In the genomic region with DNA sequence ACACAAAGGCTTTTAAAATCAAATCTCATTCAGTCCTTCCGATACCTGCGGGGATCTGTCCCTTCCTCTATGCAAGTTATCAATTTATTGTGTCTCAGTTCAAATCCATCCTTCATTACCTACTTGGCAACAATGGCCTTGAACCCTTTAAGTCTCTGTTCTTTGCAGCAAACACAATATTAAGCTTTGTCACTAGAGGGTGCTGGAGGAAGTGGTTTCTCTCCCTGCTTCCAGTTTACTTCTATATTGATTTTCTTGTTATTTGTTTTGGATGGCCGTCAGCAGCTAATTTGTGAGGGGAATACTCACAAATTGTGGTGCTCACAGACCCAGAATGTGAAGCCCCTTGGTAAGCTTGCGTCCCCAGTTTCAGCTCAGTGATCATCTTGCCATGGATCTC, we compare ENCODE assay signal across 12 cellular contexts.
DNase-seq lines count a peak whose midpoint lies in the region; ATAC-seq, FAIRE-seq and TF ChIP-seq lines count a peak whose summit lies in the region.
"Had no signal": no experiment of that assay in that cellular context is flagged by ENCODE, and none has a peak within 500 bp of the region (broad histone marks: within the 10 kb centered on the region; RNA-seq: fewer than 3 reads in every experiment).

No MANE protein-coding gene starts in this region.

- H4K20me1 ChIP-seq in mammary epithelial cell (ENCODE audit: insufficient read depth, low read length), result no peaks in the 10 kb centered on the region

- H3K4me3 ChIP-seq in mammary epithelial cell (replicated peaks in 1 of 3; ENCODE audit: insufficient read depth in 1 of 3, low read depth in 2 of 3, low read length in 3 of 3) (no peak overlapping the region), small intestine (ENCODE audit: low read depth in 1 of 2, low read length in 2 of 2) (no peak overlapping the region), psoas muscle (no peak overlapping the region)

- H3K36me3 ChIP-seq in mammary epithelial cell (ENCODE audit: insufficient read depth, low read length), result no peaks in the 10 kb centered on the region
- no peaks in the 10 kb centered on the region for H3K36me3 ChIP-seq in small intestine (ENCODE audit: control insufficient read depth in 2 of 2, insufficient read depth in 2 of 2, low read length in 2 of 2)
- no peaks in the 10 kb centered on the region for H3K36me3 ChIP-seq in psoas muscle (ENCODE audit: insufficient read depth in 1 of 2, low read depth in 1 of 2)
- H3K36me3 ChIP-seq: neutrophil had no signal

- no peak overlapping the region for H3K4me2 ChIP-seq in mammary epithelial cell (ENCODE audit: insufficient read depth, low read depth, low read length)

- no peak overlapping the region for H3K9ac ChIP-seq in mammary epithelial cell (ENCODE audit: insufficient read depth, low read length)

- intact Hi-C loops in mammary epithelial cell (cut with micrococcal nuclease), result loop anchor here (10.0 kb wide), 1 partner anchor 1744 kb away; no protein-coding TSS in a partner anchor
- intact Hi-C loops in psoas muscle (cut with DNase I), result loop anchor here in 1 of 2 donors (5.0 kb wide), 1 partner anchor 322 kb away; no protein-coding TSS in a partner anchor

- dilution Hi-C loops in mammary epithelial cell (cut with HindIII; ENCODE audit: low sequenced_read_pairs), result loop anchor here (25.0 kb wide), 1 partner anchor 237 kb away; no protein-coding TSS in a partner anchor

- no peaks in the 10 kb centered on the region for H3K79me2 ChIP-seq in mammary epithelial cell (ENCODE audit: insufficient read depth, low read length)

- ATAC-seq in HG02623 (IDR thresholded peaks at IDR 0.05; ENCODE audit: unreplicated experiment), result no peak
- ATAC-seq in omental fat pad (ENCODE audit: low FRiP score), result no peak
- ATAC-seq in psoas muscle, result no peak

- FAIRE-seq in small intestine (lab: Jason Lieb, UNC), result no peak

- BruUV-seq in mammary epithelial cell (replicated peaks; lab: Mats Ljungman, UMichigan), result no TSS peak

- 83% methylated on average over 3 of the region's 4 CpGs for WGBS in mammary epithelial cell (ENCODE audit: low coverage, missing lambda C conversion rate)
- 35 to 72% (median 54%) methylated on average over 4 of the region's 4 CpGs for WGBS in small intestine, 3 donors
- WGBS in psoas muscle, 3 donors, result 89 to 93% (median 91%) methylated on average over 4 of the region's 4 CpGs

- H3K27ac ChIP-seq in mammary epithelial cell (ENCODE audit: insufficient read depth, low read depth, low read length) (no peak overlapping the region), small intestine (ENCODE audit: low read depth in 1 of 2, low read length in 1 of 2) (no peak overlapping the region), psoas muscle (no peak overlapping the region)
- H3K27ac ChIP-seq: neutrophil had no signal

- TF ChIP-seq CTCF in mammary epithelial cell (conservative IDR thresholded peaks at IDR 0.05 in 1 of 2, IDR thresholded peaks at IDR 0.05 in 1 of 2; ENCODE audit: extremely low read depth in 1 of 2, insufficient read depth in 1 of 2, low read depth in 1 of 2, low read length in 2 of 2), result peak; percentile 29 to 44
- no peak for TF ChIP-seq CTCF in omental fat pad (IDR thresholded peaks at IDR 0.05)
- no peak for TF ChIP-seq CTCF in psoas muscle (IDR thresholded peaks at IDR 0.05)

- in situ Hi-C loops in mammary epithelial cell (cut with MboI; ENCODE audit: low sequenced_read_pairs in 2 of 2), result loop anchor here (10.0 to 25.0 kb wide), 2 partner anchors 314 to 1037 kb away; no protein-coding TSS in a partner anchor

- DNase-seq in SIG-M5 treated with dmso at 0.1 percent for 504 hours (lab: John Stamatoyannopoulos, UW; ENCODE audit: unreplicated experiment) (peak; percentile 32), SIG-M5 (lab: John Stamatoyannopoulos, UW) (no peak), NCI-H1105 (lab: John Stamatoyannopoulos, UW) (peak; percentile 13), mammary epithelial cell (no peak), small intestine (peak; percentile 11), omental fat pad (ENCODE audit: low spot score) (no peak), psoas muscle (no peak)
- DNase-seq: amygdala; CD8-positive, alpha-beta memory T cell; NCI-H226 had no signal

- no peak overlapping the region for H2AFZ ChIP-seq in mammary epithelial cell (ENCODE audit: low read depth, low read length)

- H3K27me3 ChIP-seq in mammary epithelial cell (ENCODE audit: insufficient read depth, low read length) (peaks cover 2% of the 10 kb centered on the region), small intestine (ENCODE audit: control insufficient read depth in 2 of 2, insufficient read depth in 2 of 2, low read length in 2 of 2) (no peaks in the 10 kb centered on the region), psoas muscle (ENCODE audit: insufficient read depth in 3 of 3, low read length in 2 of 3) (peaks cover 0 to 10% (median 0%) of the 10 kb centered on the region in 3 donors)

- CTCF ChIA-PET in mammary epithelial cell (lab: Charles Lee; ENCODE audit: low non-redundant PET), result interaction anchor here (0.6 kb wide), 1 partner anchor 23 kb away, joined by 3 read pairs; no protein-coding TSS in a partner anchor

- H3K4me1 ChIP-seq in mammary epithelial cell (ENCODE audit: insufficient read depth, low read length), result no peaks in the 10 kb centered on the region
- no peaks in the 10 kb centered on the region for H3K4me1 ChIP-seq in small intestine (ENCODE audit: control insufficient read depth in 2 of 2, insufficient read depth in 1 of 2, low read depth in 1 of 2, low read length in 1 of 2)
- H3K4me1 ChIP-seq in psoas muscle, result no peaks in the 10 kb centered on the region

- H3K9me3 ChIP-seq in mammary epithelial cell (replicated peaks; ENCODE audit: insufficient read depth, low read length) (no peaks in the 10 kb centered on the region), small intestine (ENCODE audit: control insufficient read depth, low read depth) (no peaks in the 10 kb centered on the region), psoas muscle (no peaks in the 10 kb centered on the region)
- H3K9me3 ChIP-seq: neutrophil had no signal

Comparison
In these comparisons a context has a peak if more than half of its experiments do, and no peak if none do; other contexts are left out.
1. DNase-seq: peak in SIG-M5 treated with dmso at 0.1 percent for 504 hours (single experiment), NCI-H1105 (single experiment) and small intestine (single experiment); none in SIG-M5 (single experiment), mammary epithelial cell (single experiment), omental fat pad (single experiment) and psoas muscle (0 of 2).
2. CTCF ChIP-seq: peak in mammary epithelial cell (2 of 2); none in omental fat pad (0 of 3) and psoas muscle (single experiment).